ENCODE assay signal across 1 cellular context in the genomic region with DNA sequence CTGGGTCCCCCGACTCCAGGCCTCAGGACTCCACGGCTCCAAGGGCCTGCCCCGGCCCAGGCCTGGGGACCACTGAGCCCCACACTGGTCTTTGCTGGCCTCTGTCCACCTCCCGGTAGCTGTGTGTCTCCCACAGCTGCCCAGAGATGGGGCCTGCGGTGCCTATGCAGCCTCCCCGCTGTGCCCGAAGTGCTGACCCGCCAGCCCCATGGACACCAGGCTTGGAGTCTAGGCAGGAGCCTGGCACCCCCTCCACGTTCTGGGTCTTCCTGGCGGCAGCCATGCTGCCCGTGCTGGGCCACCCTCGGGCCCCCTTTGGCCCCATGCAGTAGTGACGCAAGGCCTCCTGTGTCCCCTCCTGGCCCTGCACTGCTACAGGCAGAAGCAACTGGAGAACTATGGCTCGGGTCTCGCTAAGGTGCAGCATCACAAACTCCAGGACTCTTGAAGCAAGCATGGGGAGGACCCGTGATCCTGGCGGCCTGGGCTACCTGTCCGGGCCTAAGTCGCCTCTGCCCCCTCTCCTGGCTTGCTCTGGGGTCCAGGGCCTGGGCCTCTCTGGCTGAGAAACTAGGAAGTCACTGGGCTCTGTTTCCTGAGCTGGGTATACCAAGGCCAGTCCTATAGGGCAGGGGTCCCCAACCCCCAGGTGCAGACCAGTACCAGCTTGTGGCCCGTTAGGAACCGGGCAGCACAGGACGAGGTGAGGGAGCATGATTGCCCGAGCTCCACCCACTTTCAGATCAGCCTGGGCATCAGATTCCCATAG.
TF ChIP-seq lines count a peak whose summit lies in the region.

No MANE protein-coding gene starts in this region.

TF ChIP-seq in HepG2, 621 proteins besides CTCF, POLR2A, EP300 and RAD21 (continues in another document):
- TF ChIP-seq, protein P1, sequence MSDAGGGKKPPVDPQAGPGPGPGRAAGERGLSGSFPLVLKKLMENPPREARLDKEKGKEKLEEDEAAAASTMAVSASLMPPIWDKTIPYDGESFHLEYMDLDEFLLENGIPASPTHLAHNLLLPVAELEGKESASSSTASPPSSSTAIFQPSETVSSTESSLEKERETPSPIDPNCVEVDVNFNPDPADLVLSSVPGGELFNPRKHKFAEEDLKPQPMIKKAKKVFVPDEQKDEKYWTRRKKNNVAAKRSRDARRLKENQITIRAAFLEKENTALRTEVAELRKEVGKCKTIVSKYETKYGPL (CRISPR knock-in tag; IDR thresholded peaks at IDR 0.05): no peak
- TF ChIP-seq, protein P2, sequence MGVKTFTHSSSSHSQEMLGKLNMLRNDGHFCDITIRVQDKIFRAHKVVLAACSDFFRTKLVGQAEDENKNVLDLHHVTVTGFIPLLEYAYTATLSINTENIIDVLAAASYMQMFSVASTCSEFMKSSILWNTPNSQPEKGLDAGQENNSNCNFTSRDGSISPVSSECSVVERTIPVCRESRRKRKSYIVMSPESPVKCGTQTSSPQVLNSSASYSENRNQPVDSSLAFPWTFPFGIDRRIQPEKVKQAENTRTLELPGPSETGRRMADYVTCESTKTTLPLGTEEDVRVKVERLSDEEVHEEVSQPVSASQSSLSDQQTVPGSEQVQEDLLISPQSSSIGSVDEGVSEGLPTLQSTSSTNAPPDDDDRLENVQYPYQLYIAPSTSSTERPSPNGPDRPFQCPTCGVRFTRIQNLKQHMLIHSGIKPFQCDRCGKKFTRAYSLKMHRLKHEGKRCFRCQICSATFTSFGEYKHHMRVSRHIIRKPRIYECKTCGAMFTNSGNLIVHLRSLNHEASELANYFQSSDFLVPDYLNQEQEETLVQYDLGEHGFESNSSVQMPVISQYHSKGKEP (CRISPR knock-in tag; IDR thresholded peaks at IDR 0.05): 0 out of 2 replicates have a peak, but pooled peaks have one; percentile 42
- TF ChIP-seq FIP1L1 (IDR thresholded peaks at IDR 0.05; ENCODE audit: borderline replicate concordance, insufficient read depth, low read depth, low read length): no peak
- peak; percentile 1 for TF ChIP-seq HNRNPLL (IDR thresholded peaks at IDR 0.05; ENCODE audit: low read depth, low read length, poor library complexity, severe bottlenecking)
- 0 out of 2 replicates have a peak, but pooled peaks have one; percentile 41 for TF ChIP-seq FOXM1 (CRISPR knock-in tag; IDR thresholded peaks at IDR 0.05)
- peak; percentile 53; the same call in 1 of the 2 replicates for TF ChIP-seq PHF8 (CRISPR knock-in tag; IDR thresholded peaks at IDR 0.05)
- no peak for TF ChIP-seq CHD4 (IDR thresholded peaks at IDR 0.05; ENCODE audit: borderline replicate concordance, low read length)
- TF ChIP-seq, protein P3, sequence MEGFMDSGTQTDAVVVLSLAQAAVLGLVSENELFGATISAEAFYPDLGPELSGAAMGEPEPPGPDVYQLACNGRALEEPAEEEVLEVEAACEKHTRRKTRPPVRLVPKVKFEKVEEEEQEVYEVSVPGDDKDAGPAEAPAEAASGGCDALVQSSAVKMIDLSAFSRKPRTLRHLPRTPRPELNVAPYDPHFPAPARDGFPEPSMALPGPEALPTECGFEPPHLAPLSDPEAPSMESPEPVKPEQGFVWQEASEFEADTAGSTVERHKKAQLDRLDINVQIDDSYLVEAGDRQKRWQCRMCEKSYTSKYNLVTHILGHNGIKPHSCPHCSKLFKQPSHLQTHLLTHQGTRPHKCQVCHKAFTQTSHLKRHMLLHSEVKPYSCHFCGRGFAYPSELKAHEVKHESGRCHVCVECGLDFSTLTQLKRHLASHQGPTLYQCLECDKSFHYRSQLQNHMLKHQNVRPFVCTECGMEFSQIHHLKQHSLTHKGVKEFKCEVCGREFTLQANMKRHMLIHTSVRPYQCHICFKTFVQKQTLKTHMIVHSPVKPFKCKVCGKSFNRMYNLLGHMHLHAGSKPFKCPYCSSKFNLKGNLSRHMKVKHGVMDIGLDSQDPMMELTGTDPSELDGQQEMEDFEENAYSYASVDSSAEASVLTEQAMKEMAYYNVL (CRISPR knock-in tag; IDR thresholded peaks at IDR 0.05; ENCODE audit: borderline replicate concordance): 0 out of 2 replicates have a peak, but pooled peaks have one; percentile 14
- peak; percentile 81 for TF ChIP-seq ZFX (CRISPR knock-in tag; IDR thresholded peaks at IDR 0.05; ENCODE audit: low read depth)
- peak; percentile 65; the same call in 1 of the 2 replicates for TF ChIP-seq ZNF788 (CRISPR knock-in tag; IDR thresholded peaks at IDR 0.05; ENCODE audit: borderline replicate concordance)
- TF ChIP-seq, protein P4, sequence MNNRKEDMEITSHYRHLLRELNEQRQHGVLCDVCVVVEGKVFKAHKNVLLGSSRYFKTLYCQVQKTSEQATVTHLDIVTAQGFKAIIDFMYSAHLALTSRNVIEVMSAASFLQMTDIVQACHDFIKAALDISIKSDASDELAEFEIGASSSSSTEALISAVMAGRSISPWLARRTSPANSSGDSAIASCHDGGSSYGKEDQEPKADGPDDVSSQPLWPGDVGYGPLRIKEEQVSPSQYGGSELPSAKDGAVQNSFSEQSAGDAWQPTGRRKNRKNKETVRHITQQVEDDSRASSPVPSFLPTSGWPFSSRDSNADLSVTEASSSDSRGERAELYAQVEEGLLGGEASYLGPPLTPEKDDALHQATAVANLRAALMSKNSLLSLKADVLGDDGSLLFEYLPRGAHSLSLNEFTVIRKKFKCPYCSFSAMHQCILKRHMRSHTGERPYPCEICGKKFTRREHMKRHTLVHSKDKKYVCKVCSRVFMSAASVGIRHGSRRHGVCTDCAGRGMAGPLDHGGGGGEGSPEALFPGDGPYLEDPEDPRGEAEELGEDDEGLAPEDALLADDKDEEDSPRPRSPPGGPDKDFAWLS (CRISPR knock-in tag; IDR thresholded peaks at IDR 0.05; ENCODE audit: borderline replicate concordance): 0 out of 2 replicates have a peak, but pooled peaks have one; percentile 68
- TF ChIP-seq, protein P5, sequence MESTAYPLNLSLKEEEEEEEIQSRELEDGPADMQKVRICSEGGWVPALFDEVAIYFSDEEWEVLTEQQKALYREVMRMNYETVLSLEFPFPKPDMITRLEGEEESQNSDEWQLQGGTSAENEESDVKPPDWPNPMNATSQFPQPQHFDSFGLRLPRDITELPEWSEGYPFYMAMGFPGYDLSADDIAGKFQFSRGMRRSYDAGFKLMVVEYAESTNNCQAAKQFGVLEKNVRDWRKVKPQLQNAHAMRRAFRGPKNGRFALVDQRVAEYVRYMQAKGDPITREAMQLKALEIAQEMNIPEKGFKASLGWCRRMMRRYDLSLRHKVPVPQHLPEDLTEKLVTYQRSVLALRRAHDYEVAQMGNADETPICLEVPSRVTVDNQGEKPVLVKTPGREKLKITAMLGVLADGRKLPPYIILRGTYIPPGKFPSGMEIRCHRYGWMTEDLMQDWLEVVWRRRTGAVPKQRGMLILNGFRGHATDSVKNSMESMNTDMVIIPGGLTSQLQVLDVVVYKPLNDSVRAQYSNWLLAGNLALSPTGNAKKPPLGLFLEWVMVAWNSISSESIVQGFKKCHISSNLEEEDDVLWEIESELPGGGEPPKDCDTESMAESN (CRISPR knock-in tag; conservative IDR thresholded peaks at IDR 0.05): peak; percentile 39; the same call in 1 of the 2 replicates
- TF ChIP-seq SPEN (CRISPR knock-in tag; IDR thresholded peaks at IDR 0.05; ENCODE audit: low read depth): peak; percentile 23; the same call in 1 of the 2 replicates
- TF ChIP-seq, protein P6, sequence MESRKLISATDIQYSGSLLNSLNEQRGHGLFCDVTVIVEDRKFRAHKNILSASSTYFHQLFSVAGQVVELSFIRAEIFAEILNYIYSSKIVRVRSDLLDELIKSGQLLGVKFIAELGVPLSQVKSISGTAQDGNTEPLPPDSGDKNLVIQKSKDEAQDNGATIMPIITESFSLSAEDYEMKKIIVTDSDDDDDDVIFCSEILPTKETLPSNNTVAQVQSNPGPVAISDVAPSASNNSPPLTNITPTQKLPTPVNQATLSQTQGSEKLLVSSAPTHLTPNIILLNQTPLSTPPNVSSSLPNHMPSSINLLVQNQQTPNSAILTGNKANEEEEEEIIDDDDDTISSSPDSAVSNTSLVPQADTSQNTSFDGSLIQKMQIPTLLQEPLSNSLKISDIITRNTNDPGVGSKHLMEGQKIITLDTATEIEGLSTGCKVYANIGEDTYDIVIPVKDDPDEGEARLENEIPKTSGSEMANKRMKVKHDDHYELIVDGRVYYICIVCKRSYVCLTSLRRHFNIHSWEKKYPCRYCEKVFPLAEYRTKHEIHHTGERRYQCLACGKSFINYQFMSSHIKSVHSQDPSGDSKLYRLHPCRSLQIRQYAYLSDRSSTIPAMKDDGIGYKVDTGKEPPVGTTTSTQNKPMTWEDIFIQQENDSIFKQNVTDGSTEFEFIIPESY (CRISPR knock-in tag; IDR thresholded peaks at IDR 0.05): peak; percentile 27; the same call in 1 of the 2 replicates
- TF ChIP-seq SALL1 (CRISPR knock-in tag; IDR thresholded peaks at IDR 0.05): peak; percentile 2; the same call in 1 of the 2 replicates
- peak; percentile 17; the same call in 1 of the 2 replicates for TF ChIP-seq HDAC2 (CRISPR knock-in tag; IDR thresholded peaks at IDR 0.05)
- no peak for TF ChIP-seq TCF7L2 (IDR thresholded peaks at IDR 0.05; ENCODE audit: low read depth, low read length)
- TF ChIP-seq, protein P7, sequence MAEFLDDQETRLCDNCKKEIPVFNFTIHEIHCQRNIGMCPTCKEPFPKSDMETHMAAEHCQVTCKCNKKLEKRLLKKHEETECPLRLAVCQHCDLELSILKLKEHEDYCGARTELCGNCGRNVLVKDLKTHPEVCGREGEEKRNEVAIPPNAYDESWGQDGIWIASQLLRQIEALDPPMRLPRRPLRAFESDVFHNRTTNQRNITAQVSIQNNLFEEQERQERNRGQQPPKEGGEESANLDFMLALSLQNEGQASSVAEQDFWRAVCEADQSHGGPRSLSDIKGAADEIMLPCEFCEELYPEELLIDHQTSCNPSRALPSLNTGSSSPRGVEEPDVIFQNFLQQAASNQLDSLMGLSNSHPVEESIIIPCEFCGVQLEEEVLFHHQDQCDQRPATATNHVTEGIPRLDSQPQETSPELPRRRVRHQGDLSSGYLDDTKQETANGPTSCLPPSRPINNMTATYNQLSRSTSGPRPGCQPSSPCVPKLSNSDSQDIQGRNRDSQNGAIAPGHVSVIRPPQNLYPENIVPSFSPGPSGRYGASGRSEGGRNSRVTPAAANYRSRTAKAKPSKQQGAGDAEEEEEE (CRISPR knock-in tag; IDR thresholded peaks at IDR 0.05; ENCODE audit: borderline replicate concordance): no peak
- TF ChIP-seq, protein P8, sequence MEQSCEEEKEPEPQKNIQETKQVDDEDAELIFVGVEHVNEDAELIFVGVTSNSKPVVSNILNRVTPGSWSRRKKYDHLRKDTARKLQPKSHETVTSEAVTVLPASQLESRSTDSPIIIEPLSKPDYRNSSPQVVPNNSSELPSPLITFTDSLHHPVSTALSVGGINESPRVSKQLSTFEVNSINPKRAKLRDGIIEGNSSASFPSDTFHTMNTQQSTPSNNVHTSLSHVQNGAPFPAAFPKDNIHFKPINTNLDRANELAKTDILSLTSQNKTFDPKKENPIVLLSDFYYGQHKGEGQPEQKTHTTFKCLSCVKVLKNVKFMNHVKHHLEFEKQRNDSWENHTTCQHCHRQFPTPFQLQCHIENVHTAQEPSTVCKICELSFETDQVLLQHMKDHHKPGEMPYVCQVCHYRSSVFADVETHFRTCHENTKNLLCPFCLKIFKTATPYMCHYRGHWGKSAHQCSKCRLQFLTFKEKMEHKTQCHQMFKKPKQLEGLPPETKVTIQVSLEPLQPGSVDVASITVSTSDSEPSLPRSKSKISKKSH (CRISPR knock-in tag; IDR thresholded peaks at IDR 0.05; ENCODE audit: borderline replicate concordance): 0 out of 2 replicates have a peak, but pooled peaks have one; percentile 12
- TF ChIP-seq ZNF34 (CRISPR knock-in tag; IDR thresholded peaks at IDR 0.05; ENCODE audit: borderline replicate concordance): no peak
- TF ChIP-seq TBL1XR1 (IDR thresholded peaks at IDR 0.05; ENCODE audit: borderline replicate concordance, low read length, partially characterized antibody): no peak
- peak; percentile 34; the same call in 1 of the 2 replicates for TF ChIP-seq ZFP41 (CRISPR knock-in tag; IDR thresholded peaks at IDR 0.05; ENCODE audit: borderline replicate concordance)
- TF ChIP-seq, protein P9, sequence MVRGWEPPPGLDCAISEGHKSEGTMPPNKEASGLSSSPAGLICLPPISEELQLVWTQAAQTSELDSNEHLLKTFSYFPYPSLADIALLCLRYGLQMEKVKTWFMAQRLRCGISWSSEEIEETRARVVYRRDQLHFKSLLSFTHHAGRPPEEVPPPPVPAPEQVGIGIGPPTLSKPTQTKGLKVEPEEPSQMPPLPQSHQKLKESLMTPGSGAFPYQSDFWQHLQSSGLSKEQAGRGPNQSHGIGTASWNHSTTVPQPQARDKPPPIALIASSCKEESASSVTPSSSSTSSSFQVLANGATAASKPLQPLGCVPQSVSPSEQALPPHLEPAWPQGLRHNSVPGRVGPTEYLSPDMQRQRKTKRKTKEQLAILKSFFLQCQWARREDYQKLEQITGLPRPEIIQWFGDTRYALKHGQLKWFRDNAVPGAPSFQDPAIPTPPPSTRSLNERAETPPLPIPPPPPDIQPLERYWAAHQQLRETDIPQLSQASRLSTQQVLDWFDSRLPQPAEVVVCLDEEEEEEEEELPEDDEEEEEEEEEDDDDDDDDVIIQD (CRISPR knock-in tag; IDR thresholded peaks at IDR 0.05; ENCODE audit: low read depth): no peak
- TF ChIP-seq SUZ12 (IDR thresholded peaks at IDR 0.05; ENCODE audit: low read depth, low read length): no peak
